In genomic region chr7:33903770-33904679, GRCh38 we compare ENCODE assay signal across 8 cellular contexts. TPM values are rescaled to one million over a fixed set of nuclear protein-coding genes. Genes with fewer than 3 reads are reported as not detected.
DNase-seq lines count a peak whose midpoint lies in the region; ATAC-seq and TF ChIP-seq lines count a peak whose summit lies in the region.

No MANE protein-coding gene starts in this region.

- H3K9me3 ChIP-seq in Caco-2 = no peaks in the 10 kb centered on the region
- H3K9me3 ChIP-seq in naive thymus-derived CD4-positive, alpha-beta T cell (ENCODE audit: control insufficient read depth in 2 of 3, low read length in 3 of 3) = no peaks in the 10 kb centered on the region
- no peaks in the 10 kb centered on the region for H3K9me3 ChIP-seq in upper lobe of left lung

- TF ChIP-seq CTCF in Caco-2 (IDR thresholded peaks at IDR 0.05; ENCODE audit: insufficient read depth in 1 of 2, low read depth in 1 of 2, low read length in 1 of 2, severe bottlenecking in 1 of 2, unreplicated experiment in 1 of 2) = no peak
- no peak for TF ChIP-seq CTCF in HFF-Myc (IDR thresholded peaks at IDR 0.05; ENCODE audit: low read depth, low read length, missing control alignments)
- TF ChIP-seq CTCF in upper lobe of left lung (IDR thresholded peaks at IDR 0.05) = no peak

- H3K9me3 Mint-ChIP-seq in Caco-2 (ENCODE audit: unreplicated experiment) = no peaks in the 10 kb centered on the region
- no peaks in the 10 kb centered on the region for H3K9me3 Mint-ChIP-seq in activated CD4-positive, alpha-beta memory T cell treated with anti-CD3 and anti-CD28 coated beads, Interleukin-2, amount 10 ng/mL, durations not matched to agents 7 days and 5 days
- H3K9me3 Mint-ChIP-seq in naive thymus-derived CD4-positive, alpha-beta T cell = no peaks in the 10 kb centered on the region

- DNase-seq in Caco-2 (peak in 1 of 2 experiments; percentile 11), HFF-Myc (ENCODE audit: extremely low read depth, low read depth) (no peak), fibroblast of the conjunctiva (ENCODE audit: low read depth) (peak; percentile 30), upper lobe of left lung (peak in 1 of 2 donors; percentile 87)
- DNase-seq in activated CD4-positive, alpha-beta memory T cell treated with anti-CD3 and anti-CD28 coated beads, Interleukin-2, amount 10 ng/mL, durations not matched to agents 7 days and 5 days = no peak
- no peak for DNase-seq in naive thymus-derived CD4-positive, alpha-beta T cell

- no peak overlapping the region for H3K27ac Mint-ChIP-seq in Caco-2 (ENCODE audit: unreplicated experiment)
- H3K27ac Mint-ChIP-seq in activated CD4-positive, alpha-beta memory T cell treated with anti-CD3 and anti-CD28 coated beads, Interleukin-2, amount 10 ng/mL, durations not matched to agents 7 days and 5 days = no peak overlapping the region
- no peak overlapping the region for H3K27ac Mint-ChIP-seq in naive thymus-derived CD4-positive, alpha-beta T cell

- peak overlapping the region; percentile 37 for H3K4me3 ChIP-seq in Caco-2 (ENCODE audit: low read depth, low read length)
- peak overlapping the region; percentile 55 for H3K4me3 ChIP-seq in HFF-Myc (replicated peaks; ENCODE audit: low read depth, low read length)
- no peak overlapping the region for H3K4me3 ChIP-seq in naive thymus-derived CD4-positive, alpha-beta T cell (ENCODE audit: low read length)
- H3K4me3 ChIP-seq in upper lobe of left lung = peak overlapping the region; percentile 53 to 68 (median 64)

- peak overlapping the region; percentile 72 for H3K4me3 Mint-ChIP-seq in Caco-2 (ENCODE audit: unreplicated experiment)
- H3K4me3 Mint-ChIP-seq in activated CD4-positive, alpha-beta memory T cell treated with anti-CD3 and anti-CD28 coated beads, Interleukin-2, amount 10 ng/mL, durations not matched to agents 7 days and 5 days = peak overlapping the region; percentile 52
- H3K4me3 Mint-ChIP-seq in naive thymus-derived CD4-positive, alpha-beta T cell = peak overlapping the region; percentile 35 to 83 (median 70)

- intact Hi-C loops in Caco-2 (cut with micrococcal nuclease; ENCODE audit: unreplicated experiment) = loop anchor here (10.0 kb wide), 1 partner anchor 719 kb away; no protein-coding TSS in a partner anchor
- intact Hi-C loops in naive thymus-derived CD4-positive, alpha-beta T cell (cut with micrococcal nuclease) = no loop called here

- BruUV-seq in Caco-2 (replicated peaks; lab: Mats Ljungman, UMichigan) = no TSS peak

- 4 to 11% methylated on average over 16 to 55 of the region's 56 CpGs for WGBS in upper lobe of left lung, 2 donors

- no peaks in the 10 kb centered on the region for H3K4me1 Mint-ChIP-seq in Caco-2 (ENCODE audit: low read depth, unreplicated experiment)
- H3K4me1 Mint-ChIP-seq in activated CD4-positive, alpha-beta memory T cell treated with anti-CD3 and anti-CD28 coated beads, Interleukin-2, amount 10 ng/mL, durations not matched to agents 7 days and 5 days = peaks cover 7% of the 10 kb centered on the region
- peaks cover 7 to 15% (median 10%) of the 10 kb centered on the region in 7 donors for H3K4me1 Mint-ChIP-seq in naive thymus-derived CD4-positive, alpha-beta T cell

- 0 out of 2 replicates have a peak, but pooled peaks cover 2% of the 10 kb centered on the region for H3K27me3 ChIP-seq in Caco-2 (replicated peaks; ENCODE audit: control insufficient read depth, insufficient read depth, low read length)
- H3K27me3 ChIP-seq in naive thymus-derived CD4-positive, alpha-beta T cell (ENCODE audit: control insufficient read depth in 2 of 2, insufficient read depth in 2 of 2, low read length in 2 of 2) = peaks cover 4 to 13% of the 10 kb centered on the region in 2 donors
- peaks cover 0 to 18% (median 10%) of the 10 kb centered on the region in 4 donors for H3K27me3 ChIP-seq in upper lobe of left lung

- peak in 1 of 4 donors; percentile 10 for TF ChIP-seq POLR2A in upper lobe of left lung (IDR thresholded peaks at IDR 0.05)

- H3K27me3 Mint-ChIP-seq in Caco-2 (ENCODE audit: insufficient read depth, unreplicated experiment) = peaks cover 38% of the 10 kb centered on the region
- H3K27me3 Mint-ChIP-seq in activated CD4-positive, alpha-beta memory T cell treated with anti-CD3 and anti-CD28 coated beads, Interleukin-2, amount 10 ng/mL, durations not matched to agents 7 days and 5 days = peaks cover 63% of the 10 kb centered on the region
- peaks cover 70 to 83% (median 77%) of the 10 kb centered on the region in 5 donors for H3K27me3 Mint-ChIP-seq in naive thymus-derived CD4-positive, alpha-beta T cell

- ATAC-seq in naive thymus-derived CD4-positive, alpha-beta T cell = peak; percentile 32
- peak; percentile 63 to 70 for ATAC-seq in upper lobe of left lung (ENCODE audit: low FRiP score in 2 of 2)
- ATAC-seq in HG02840 (IDR thresholded peaks at IDR 0.05; ENCODE audit: low FRiP score, unreplicated experiment) = no peak
- ATAC-seq in HG02981 (IDR thresholded peaks at IDR 0.05; ENCODE audit: unreplicated experiment) = no peak

- POLR2A ChIA-PET in Caco-2 (lab: Charles Lee) = no interaction called here
- POLR2A ChIA-PET in activated CD4-positive, alpha-beta memory T cell treated with anti-CD3 and anti-CD28 coated beads, Interleukin-2, amount 10 ng/mL, durations not matched to agents 7 days and 5 days (lab: Charles Lee) = no interaction called here
- POLR2A ChIA-PET in naive thymus-derived CD4-positive, alpha-beta T cell (lab: Charles Lee) = no interaction called here

- no peaks in the 10 kb centered on the region for H3K36me3 ChIP-seq in Caco-2 (ENCODE audit: control insufficient read depth, insufficient read depth, low read length)
- H3K36me3 ChIP-seq in naive thymus-derived CD4-positive, alpha-beta T cell (ENCODE audit: control insufficient read depth in 2 of 3, insufficient read depth in 3 of 3, low read length in 3 of 3) = no peaks in the 10 kb centered on the region
- no peaks in the 10 kb centered on the region for H3K36me3 ChIP-seq in upper lobe of left lung

- no peak for TF ChIP-seq EP300 in upper lobe of left lung (IDR thresholded peaks at IDR 0.05)

- H3K36me3 Mint-ChIP-seq in Caco-2 (ENCODE audit: insufficient read depth, unreplicated experiment) = no peaks in the 10 kb centered on the region
- no peaks in the 10 kb centered on the region for H3K36me3 Mint-ChIP-seq in activated CD4-positive, alpha-beta memory T cell treated with anti-CD3 and anti-CD28 coated beads, Interleukin-2, amount 10 ng/mL, durations not matched to agents 7 days and 5 days (ENCODE audit: low read depth)
- H3K36me3 Mint-ChIP-seq in naive thymus-derived CD4-positive, alpha-beta T cell = no peaks in the 10 kb centered on the region

- no peak overlapping the region for H3K27ac ChIP-seq in naive thymus-derived CD4-positive, alpha-beta T cell (ENCODE audit: low read depth, low read length)
- peak overlapping the region; percentile 65 to 83 (median 80) for H3K27ac ChIP-seq in upper lobe of left lung

- H3K4me1 ChIP-seq in Caco-2 = 0 out of 2 replicates have a peak, but pooled peaks cover 3% of the 10 kb centered on the region
- peaks cover 0 to 4% of the 10 kb centered on the region in 2 donors for H3K4me1 ChIP-seq in naive thymus-derived CD4-positive, alpha-beta T cell (ENCODE audit: control insufficient read depth in 2 of 2, insufficient read depth in 2 of 2, low read length in 2 of 2)
- H3K4me1 ChIP-seq in upper lobe of left lung = peaks cover 8 to 24% (median 22%) of the 10 kb centered on the region in 4 donors

- CTCF ChIA-PET in Caco-2 (lab: Charles Lee) = no interaction called here
- CTCF ChIA-PET in activated CD4-positive, alpha-beta memory T cell treated with anti-CD3 and anti-CD28 coated beads, Interleukin-2, amount 10 ng/mL, durations not matched to agents 7 days and 5 days (lab: Charles Lee) = interaction anchor here (0.6 to 2.1 kb wide), 4 partner anchors 9 to 67 kb away, joined by 3 to 17 read pairs (median 4); no protein-coding TSS in a partner anchor
- CTCF ChIA-PET in naive thymus-derived CD4-positive, alpha-beta T cell (lab: Charles Lee) = no interaction called here

RNA-seq across cellular contexts. Expression of gene BMPER, which starts 1.3 kb away (rescaled TPM):
- total RNA-seq in Caco-2 (2022) = not detected in 2 replicates
- total RNA-seq in activated CD4-positive, alpha-beta memory T cell treated with anti-CD3 and anti-CD28 coated beads, Interleukin-2, amount 10 ng/mL, durations not matched to agents 7 days and 5 days = not detected
- total RNA-seq in naive thymus-derived CD4-positive, alpha-beta T cell = under 1 TPM in 3 of 5 experiments, not detected in 2; 0.37 to 0.81 (median 0.44) TPM
- polyA plus RNA-seq in naive thymus-derived CD4-positive, alpha-beta T cell = not detected
- 10 to 100 TPM in 2 of 6 donors, 1 to 10 TPM in 4; 2.5 to 15.6 (median 9.4) TPM for total RNA-seq in upper lobe of left lung

Comparison
In these comparisons a context has a peak if more than half of its experiments do, and no peak if none do; other contexts are left out.
1. ATAC-seq: peak in naive thymus-derived CD4-positive, alpha-beta T cell (single experiment) and upper lobe of left lung (2 of 2); none in HG02840 (single experiment) and HG02981 (single experiment).
2. Peak in every context shown above with its lines, with median percentiles within 50 percentile points of each other: H3K4me3 Mint-ChIP-seq.